Comparison of ENCODE assay signal across 9 cellular contexts in genomic region chr10:71621783-71622526, GRCh38.
A peak's percentile ranks its signal among the peaks of the same experiment; 100 is the strongest.
DNase-seq lines count a peak whose midpoint lies in the region; ATAC-seq, FAIRE-seq and TF ChIP-seq lines count a peak whose summit lies in the region.
"Had no signal": no experiment of that assay in that cellular context is flagged by ENCODE, and none has a peak within 500 bp of the region (broad histone marks: within the 10 kb centered on the region; RNA-seq: fewer than 3 reads in every experiment).

No MANE protein-coding gene starts in this region.

- H2AFZ ChIP-seq in SK-N-SH (ENCODE audit: low read depth): peak overlapping the region; percentile 47; the same call in 1 of the 2 replicates

- POLR2A ChIA-PET in SK-N-SH (lab: Yijun Ruan, JAX): no interaction called here

- no peak overlapping the region for H3K4me3 ChIP-seq in SK-N-SH (ENCODE audit: low read depth in 2 of 2, low read length in 1 of 2)
- H3K4me3 ChIP-seq in pancreas: no peak overlapping the region

- no peak overlapping the region; a peak in 1 of 4 replicates for H3K27ac ChIP-seq in SK-N-SH (ENCODE audit: low read depth in 2 of 2, low read length in 1 of 2)
- no peak overlapping the region for H3K27ac ChIP-seq in pancreas

- TF ChIP-seq RAD21 in SK-N-SH (IDR thresholded peaks at IDR 0.05; ENCODE audit: low read length): no peak

- 40% methylated on average over 11 of the region's 11 CpGs for WGBS in SK-N-SH (ENCODE audit: low lambda C conversion rate)
- 54 to 67% methylated on average over 11 of the region's 11 CpGs for WGBS in pancreas, 2 donors

- peaks cover 20 to 30% of the 10 kb centered on the region in 2 experiments; a peak in 1 of 4 replicates for H3K4me1 ChIP-seq in SK-N-SH (ENCODE audit: control insufficient read depth in 1 of 2, insufficient read depth in 2 of 2, low read depth in 1 of 2, low read length in 1 of 2)
- no peaks in the 10 kb centered on the region for H3K4me1 ChIP-seq in pancreas

- H3K27me3 ChIP-seq in SK-N-SH (ENCODE audit: insufficient read depth) (no peaks in the 10 kb centered on the region; the same call in 1 of the 2 replicates), pancreas (no peaks in the 10 kb centered on the region)

- peak overlapping the region; percentile 62 for H3K4me2 ChIP-seq in SK-N-SH

- H3F3A ChIP-seq in SK-N-SH (replicated peaks; ENCODE audit: insufficient read depth): no peaks in the 10 kb centered on the region

- no peak for TF ChIP-seq EP300 in SK-N-SH (IDR thresholded peaks at IDR 0.05; ENCODE audit: borderline replicate concordance in 1 of 2, low read depth in 1 of 2, low read length in 1 of 2)

- no peaks in the 10 kb centered on the region for H3K9me2 ChIP-seq in SK-N-SH

- TF ChIP-seq CTCF in SK-N-SH (IDR thresholded peaks at IDR 0.05): no peak
- TF ChIP-seq CTCF in pancreas (IDR thresholded peaks at IDR 0.05): no peak

- H3K9ac ChIP-seq in SK-N-SH: no peak overlapping the region

- peak; percentile 59 to 83 (median 74) for ATAC-seq in pancreas

- no peaks in the 10 kb centered on the region for H3K79me2 ChIP-seq in SK-N-SH (ENCODE audit: insufficient read depth)

- no peaks in the 10 kb centered on the region for H4K20me1 ChIP-seq in SK-N-SH (ENCODE audit: insufficient read depth)

- H3K9me3 ChIP-seq in SK-N-SH (no peaks in the 10 kb centered on the region), pancreas (no peaks in the 10 kb centered on the region)

- H3K36me3 ChIP-seq in SK-N-SH (replicated peaks in 1 of 2; ENCODE audit: control insufficient read depth in 1 of 2, insufficient read depth in 2 of 2, low read length in 1 of 2) (no peaks in the 10 kb centered on the region), pancreas (no peaks in the 10 kb centered on the region)

- DNase-seq in EH (ENCODE audit: low read depth) (peak; percentile 80), SK-N-SH (no peak), germinal center (ENCODE audit: low spot score) (peak; percentile 59), pancreas (peak in 2 of 6 donors; percentile 20 to 25), DMS153 treated with DMSO at 0.1 percent for 48 hours (lab: John Stamatoyannopoulos, UW; ENCODE audit: unreplicated experiment) (no peak), NCI-H748 (lab: John Stamatoyannopoulos, UW; ENCODE audit: unreplicated experiment) (no peak), activated gamma-delta T cell (lab: John Stamatoyannopoulos, UW) (no peak), NCI-H510A (lab: John Stamatoyannopoulos, UW) (no peak)
- DNase-seq: DND-41 had no signal

- no peak for FAIRE-seq in pancreas (lab: Jason Lieb, UNC)

- CTCF ChIA-PET in SK-N-SH (lab: Yijun Ruan, JAX): interaction anchor here (0.9 to 11.0 kb wide), 10 partner anchors 10 to 274 kb away, joined by 3 to 74 read pairs (median 5); no protein-coding TSS in a partner anchor

- intact Hi-C loops in pancreas (cut with DNase I): no loop called here

TF ChIP-seq in SK-N-SH, 30 proteins besides CTCF, POLR2A, EP300 and RAD21:
- TF ChIP-seq TAF1 (IDR thresholded peaks at IDR 0.05; ENCODE audit: borderline replicate concordance, low read depth, low read length): no peak
- peak; percentile 56; the same call in 1 of the 2 replicates for TF ChIP-seq TEAD4 (IDR thresholded peaks at IDR 0.05; ENCODE audit: borderline replicate concordance, insufficient read depth)
- TF ChIP-seq SMC3 (IDR thresholded peaks at IDR 0.05; ENCODE audit: low read depth, low read length): no peak
- peak; percentile 56 for TF ChIP-seq TCF12 (IDR thresholded peaks at IDR 0.05)
- TF ChIP-seq FOSL2 (IDR thresholded peaks at IDR 0.05; ENCODE audit: borderline replicate concordance, low read depth): peak; percentile 72
- TF ChIP-seq CHD2 (IDR thresholded peaks at IDR 0.05; ENCODE audit: low read length, partially characterized antibody): no peak
- no peak for TF ChIP-seq FOXM1 (IDR thresholded peaks at IDR 0.05; ENCODE audit: low read depth)
- TF ChIP-seq REST (IDR thresholded peaks at IDR 0.05; ENCODE audit: low read depth, low read length): no peak
- TF ChIP-seq GABPA (IDR thresholded peaks at IDR 0.05; ENCODE audit: low read depth): no peak
- no peak for TF ChIP-seq MEF2A (IDR thresholded peaks at IDR 0.05; ENCODE audit: borderline replicate concordance, low read depth)
- TF ChIP-seq EZH2phosphoT487 (IDR thresholded peaks at IDR 0.05; ENCODE audit: borderline replicate concordance, low read depth): no peak
- TF ChIP-seq ZBTB33 (IDR thresholded peaks at IDR 0.05; ENCODE audit: borderline replicate concordance, low read depth): no peak
- TF ChIP-seq PBX3 (IDR thresholded peaks at IDR 0.05): no peak
- TF ChIP-seq MAX (IDR thresholded peaks at IDR 0.05; ENCODE audit: low read depth): no peak
- TF ChIP-seq JUND (IDR thresholded peaks at IDR 0.05): peak; percentile 80
- TF ChIP-seq IRF3 (IDR thresholded peaks at IDR 0.05; ENCODE audit: low read depth, low read length): no peak
- TF ChIP-seq RXRA (IDR thresholded peaks at IDR 0.05; ENCODE audit: borderline replicate concordance, low read depth): no peak
TF ChIP-seq in SK-N-SH: peak in this region for 4.

Comparison
In these comparisons a context has a peak if more than half of its experiments do, and no peak if none do; other contexts are left out.
1. DNase-seq: peak in EH (single experiment) and germinal center (single experiment); none in SK-N-SH (single experiment), DMS153 treated with DMSO at 0.1 percent for 48 hours (single experiment), NCI-H748 (single experiment), activated gamma-delta T cell (single experiment) and NCI-H510A (single experiment).